11 cellular contexts compared by ENCODE assay signal in the genomic region with DNA sequence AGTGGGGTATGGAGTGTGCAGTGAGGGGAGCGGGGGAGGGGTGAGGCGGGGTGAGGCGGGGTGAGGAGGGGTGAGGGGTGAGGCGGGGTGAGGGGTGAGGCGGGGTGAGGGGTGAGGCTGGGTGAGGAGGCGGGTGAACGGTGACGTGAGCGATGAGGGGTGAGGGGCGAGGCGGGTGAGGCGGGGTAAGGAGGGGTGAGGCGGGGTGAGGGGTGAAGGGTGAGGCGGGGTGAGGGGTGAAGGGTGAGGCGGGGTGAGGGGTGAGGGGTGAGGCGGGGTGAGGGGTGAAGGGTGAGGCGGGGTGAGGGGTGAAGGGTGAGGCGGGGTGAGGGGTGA. TPM values are rescaled to one million over a fixed set of nuclear protein-coding genes. Genes with fewer than 3 reads are reported as not detected.
DNase-seq lines count a peak whose midpoint lies in the region; ATAC-seq and TF ChIP-seq lines count a peak whose summit lies in the region.
"Not testable (repeated sequence)": the region's sequence is repeated elsewhere in the genome, so short reads cannot be mapped to it uniquely, and the experiment has no call there.
"Had no signal": no experiment of that assay in that cellular context is flagged by ENCODE, and none has a peak within 500 bp of the region (broad histone marks: within the 10 kb centered on the region; RNA-seq: fewer than 3 reads in every experiment).

No MANE protein-coding gene starts in this region.

- not testable (repeated sequence) for H3K36me3 Mint-ChIP-seq in Caco-2 (ENCODE audit: insufficient read depth, unreplicated experiment); activated CD4-positive, alpha-beta T cell treated with anti-CD3 and anti-CD28 coated beads, Interleukin-2, amount 10 ng/mL, durations not matched to agents 24 days and 14 days (ENCODE audit: low read depth); activated naive CD4-positive, alpha-beta T cell treated with anti-CD3 and anti-CD28 coated beads for 36 hours (ENCODE audit: low read depth); dendritic cell treated with granulocyte-macrophage colony-stimulating factor and Interleukin-4, amounts not matched to agents 40 ng/mL and 50 ng/mL, for 4 days (ENCODE audit: low read depth); natural killer cell treated with Interleukin-12 subunit alpha and Interleukin-12 subunit beta and Interleukin-15 and Interleukin-18, amount 100 ng/mL, for 72 hours; stimulated activated memory B cell treated with anti-CD40 and anti-IgM and Interleukin-4, amounts not matched to agents 10 μg/mL and 1 μg/mL and 100 μg/mL, for 72 hours

- not testable (repeated sequence) for H3K36me3 ChIP-seq in Caco-2 (ENCODE audit: control insufficient read depth, insufficient read depth, low read length)

- H3K27ac Mint-ChIP-seq in Caco-2 (ENCODE audit: unreplicated experiment); activated CD4-positive, alpha-beta T cell treated with anti-CD3 and anti-CD28 coated beads, Interleukin-2, amount 10 ng/mL, durations not matched to agents 24 days and 14 days; activated naive CD4-positive, alpha-beta T cell treated with anti-CD3 and anti-CD28 coated beads for 36 hours: not testable (repeated sequence)
- H3K27ac Mint-ChIP-seq in dendritic cell treated with granulocyte-macrophage colony-stimulating factor and Interleukin-4, amounts not matched to agents 40 ng/mL and 50 ng/mL, for 4 days, result peak overlapping the region; percentile 67
- peak overlapping the region; percentile 87 to 89 for H3K27ac Mint-ChIP-seq in natural killer cell treated with Interleukin-12 subunit alpha and Interleukin-12 subunit beta and Interleukin-15 and Interleukin-18, amount 100 ng/mL, for 72 hours
- peak overlapping the region; percentile 78 for H3K27ac Mint-ChIP-seq in stimulated activated memory B cell treated with anti-CD40 and anti-IgM and Interleukin-4, amounts not matched to agents 10 μg/mL and 1 μg/mL and 100 μg/mL, for 72 hours

- not testable (repeated sequence) for H3K9me3 Mint-ChIP-seq in Caco-2 (ENCODE audit: unreplicated experiment); activated CD4-positive, alpha-beta T cell treated with anti-CD3 and anti-CD28 coated beads, Interleukin-2, amount 10 ng/mL, durations not matched to agents 24 days and 14 days; activated naive CD4-positive, alpha-beta T cell treated with anti-CD3 and anti-CD28 coated beads for 36 hours; dendritic cell treated with granulocyte-macrophage colony-stimulating factor and Interleukin-4, amounts not matched to agents 40 ng/mL and 50 ng/mL, for 4 days; natural killer cell treated with Interleukin-12 subunit alpha and Interleukin-12 subunit beta and Interleukin-15 and Interleukin-18, amount 100 ng/mL, for 72 hours; stimulated activated memory B cell treated with anti-CD40 and anti-IgM and Interleukin-4, amounts not matched to agents 10 μg/mL and 1 μg/mL and 100 μg/mL, for 72 hours

- H3K4me3 ChIP-seq in Caco-2 (ENCODE audit: low read depth, low read length), result not testable (repeated sequence)

- not testable (repeated sequence) for DNase-seq in Caco-2; activated CD4-positive, alpha-beta T cell treated with anti-CD3 and anti-CD28 coated beads, Interleukin-2, amount 10 ng/mL, durations not matched to agents 24 days and 14 days; activated naive CD4-positive, alpha-beta T cell treated with anti-CD3 and anti-CD28 coated beads for 36 hours; natural killer cell treated with Interleukin-12 subunit alpha and Interleukin-12 subunit beta and Interleukin-15 and Interleukin-18, amount 100 ng/mL, for 72 hours (ENCODE audit: low spot score)
- peak; percentile 18 for DNase-seq in Right ventricle myocardium superior

- intact Hi-C loops in Caco-2 (cut with micrococcal nuclease; ENCODE audit: unreplicated experiment), result loop anchor here (2.0 kb wide), 1 partner anchor 29 kb away; no protein-coding TSS in a partner anchor
- intact Hi-C loops in activated CD4-positive, alpha-beta T cell treated with anti-CD3 and anti-CD28 coated beads, Interleukin-2, amount 10 ng/mL, durations not matched to agents 24 days and 14 days (cut with micrococcal nuclease), result loop anchor here (2.0 kb wide), 2 partner anchors 23 to 31 kb away; a partner anchor contains a TSS
- intact Hi-C loops in activated naive CD4-positive, alpha-beta T cell treated with anti-CD3 and anti-CD28 coated beads for 36 hours (cut with micrococcal nuclease), result loop anchor here (1.0 kb wide), 4 partner anchors 20 to 54 kb away; a partner anchor contains a TSS
- intact Hi-C loops in dendritic cell treated with granulocyte-macrophage colony-stimulating factor and Interleukin-4, amounts not matched to agents 40 ng/mL and 50 ng/mL, for 4 days (cut with micrococcal nuclease), result loop anchor here (1.0 to 2.0 kb wide), 3 partner anchors 18 to 53 kb away; a partner anchor contains a TSS
- intact Hi-C loops in Right ventricle myocardium superior (cut with DNase I), result not testable (repeated sequence)

- CTCF ChIA-PET in Caco-2 (lab: Charles Lee), result interaction anchor here (0.6 to 1.9 kb wide), 10 partner anchors 17 to 66 kb away, joined by 3 to 43 read pairs (median 7); a partner anchor contains a TSS
- CTCF ChIA-PET in activated naive CD4-positive, alpha-beta T cell treated with anti-CD3 and anti-CD28 coated beads for 36 hours (lab: Charles Lee), result interaction anchor here (0.5 to 2.8 kb wide), 6 partner anchors 14 to 327 kb away, joined by 3 to 12 read pairs (median 4); a partner anchor contains a TSS

- H3K9me3 ChIP-seq in Caco-2, result not testable (repeated sequence)

- H3K4me1 Mint-ChIP-seq in Caco-2 (ENCODE audit: low read depth, unreplicated experiment), result peaks cover 14% of the 10 kb centered on the region
- peaks cover 21% of the 10 kb centered on the region for H3K4me1 Mint-ChIP-seq in activated CD4-positive, alpha-beta T cell treated with anti-CD3 and anti-CD28 coated beads, Interleukin-2, amount 10 ng/mL, durations not matched to agents 24 days and 14 days
- peaks cover 13% of the 10 kb centered on the region for H3K4me1 Mint-ChIP-seq in activated naive CD4-positive, alpha-beta T cell treated with anti-CD3 and anti-CD28 coated beads for 36 hours (ENCODE audit: low read depth)
- H3K4me1 Mint-ChIP-seq in dendritic cell treated with granulocyte-macrophage colony-stimulating factor and Interleukin-4, amounts not matched to agents 40 ng/mL and 50 ng/mL, for 4 days (ENCODE audit: low read depth), result peaks cover 17% of the 10 kb centered on the region
- H3K4me1 Mint-ChIP-seq in natural killer cell treated with Interleukin-12 subunit alpha and Interleukin-12 subunit beta and Interleukin-15 and Interleukin-18, amount 100 ng/mL, for 72 hours (ENCODE audit: low read depth in 2 of 2), result peaks cover 23 to 28% of the 10 kb centered on the region in 2 donors
- peaks cover 17% of the 10 kb centered on the region for H3K4me1 Mint-ChIP-seq in stimulated activated memory B cell treated with anti-CD40 and anti-IgM and Interleukin-4, amounts not matched to agents 10 μg/mL and 1 μg/mL and 100 μg/mL, for 72 hours

- not testable (repeated sequence) for H3K27me3 ChIP-seq in Caco-2 (replicated peaks; ENCODE audit: control insufficient read depth, insufficient read depth, low read length)

- POLR2A ChIA-PET in Caco-2 (lab: Charles Lee), result interaction anchor here (0.6 to 2.2 kb wide), 4 partner anchors 30 to 291 kb away, joined by 4 to 12 read pairs (median 8); a partner anchor contains a TSS

- not testable (repeated sequence) for H3K4me1 ChIP-seq in Caco-2

- BruUV-seq in Caco-2 (replicated peaks; lab: Mats Ljungman, UMichigan), result not testable (repeated sequence)

- not testable (repeated sequence) for ATAC-seq in Right ventricle myocardium superior (ENCODE audit: poor library complexity); natural killer cell treated with Interleukin-12 subunit alpha and Interleukin-12 subunit beta and Interleukin-15 and Interleukin-18, amount 100 ng/mL, for 72 hours
- peak; percentile 52 for ATAC-seq in stimulated activated memory B cell treated with anti-CD40 and anti-IgM and Interleukin-4, amounts not matched to agents 10 μg/mL and 1 μg/mL and 100 μg/mL, for 72 hours

- not testable (repeated sequence) for TF ChIP-seq CTCF in Caco-2 (IDR thresholded peaks at IDR 0.05; ENCODE audit: insufficient read depth in 1 of 2, low read depth in 1 of 2, low read length in 1 of 2, severe bottlenecking in 1 of 2, unreplicated experiment in 1 of 2)

- H3K27me3 Mint-ChIP-seq in Caco-2 (ENCODE audit: insufficient read depth, unreplicated experiment); activated naive CD4-positive, alpha-beta T cell treated with anti-CD3 and anti-CD28 coated beads for 36 hours (ENCODE audit: low read depth); natural killer cell treated with Interleukin-12 subunit alpha and Interleukin-12 subunit beta and Interleukin-15 and Interleukin-18, amount 100 ng/mL, for 72 hours; stimulated activated memory B cell treated with anti-CD40 and anti-IgM and Interleukin-4, amounts not matched to agents 10 μg/mL and 1 μg/mL and 100 μg/mL, for 72 hours: not testable (repeated sequence)
- H3K27me3 Mint-ChIP-seq in activated CD4-positive, alpha-beta T cell treated with anti-CD3 and anti-CD28 coated beads, Interleukin-2, amount 10 ng/mL, durations not matched to agents 24 days and 14 days, result peaks cover 14% of the 10 kb centered on the region
- H3K27me3 Mint-ChIP-seq in dendritic cell treated with granulocyte-macrophage colony-stimulating factor and Interleukin-4, amounts not matched to agents 40 ng/mL and 50 ng/mL, for 4 days, result peaks cover 16% of the 10 kb centered on the region

- H3K4me3 Mint-ChIP-seq in Caco-2 (ENCODE audit: unreplicated experiment), result peak overlapping the region; percentile 61
- H3K4me3 Mint-ChIP-seq in activated CD4-positive, alpha-beta T cell treated with anti-CD3 and anti-CD28 coated beads, Interleukin-2, amount 10 ng/mL, durations not matched to agents 24 days and 14 days, result peak overlapping the region; percentile 72
- peak overlapping the region; percentile 62 for H3K4me3 Mint-ChIP-seq in activated naive CD4-positive, alpha-beta T cell treated with anti-CD3 and anti-CD28 coated beads for 36 hours
- H3K4me3 Mint-ChIP-seq in dendritic cell treated with granulocyte-macrophage colony-stimulating factor and Interleukin-4, amounts not matched to agents 40 ng/mL and 50 ng/mL, for 4 days, result not testable (repeated sequence)
- peak overlapping the region; percentile 95 for H3K4me3 Mint-ChIP-seq in natural killer cell treated with Interleukin-12 subunit alpha and Interleukin-12 subunit beta and Interleukin-15 and Interleukin-18, amount 100 ng/mL, for 72 hours
- peak overlapping the region; percentile 76 for H3K4me3 Mint-ChIP-seq in stimulated activated memory B cell treated with anti-CD40 and anti-IgM and Interleukin-4, amounts not matched to agents 10 μg/mL and 1 μg/mL and 100 μg/mL, for 72 hours

RNA-seq across cellular contexts. Expression of a gene that starts 0.7 kb away (rescaled TPM):
- total RNA-seq in Caco-2 (2022) (not detected in 2 replicates), Right ventricle myocardium superior (not detected)
- total RNA-seq in activated CD4-positive, alpha-beta T cell treated with anti-CD3 and anti-CD28 coated beads, Interleukin-2, amount 10 ng/mL, durations not matched to agents 24 days and 14 days, result 0.69 TPM in 1 of 2 replicates, not detected in the other
- total RNA-seq in activated naive CD4-positive, alpha-beta T cell treated with anti-CD3 and anti-CD28 coated beads for 36 hours, result 1 to 10 TPM in 1 of 2 experiments, under 1 TPM in 1; 0.91 to 2.0 TPM
- not detected for total RNA-seq in natural killer cell treated with Interleukin-12 subunit alpha and Interleukin-12 subunit beta and Interleukin-15 and Interleukin-18, amount 100 ng/mL, for 72 hours
- total RNA-seq: CD4-positive, alpha-beta memory T cell; GM23338 had no signal

RNA-seq across cellular contexts. Expression of a gene that starts 16.2 kb away (rescaled TPM):
- total RNA-seq in Caco-2 (2022) (19.8 and 24.6 TPM in 2 replicates), Right ventricle myocardium superior (402 TPM)
- 63.1 and 71.5 TPM in 2 replicates for total RNA-seq in activated CD4-positive, alpha-beta T cell treated with anti-CD3 and anti-CD28 coated beads, Interleukin-2, amount 10 ng/mL, durations not matched to agents 24 days and 14 days
- total RNA-seq in activated naive CD4-positive, alpha-beta T cell treated with anti-CD3 and anti-CD28 coated beads for 36 hours, result 10 to 100 TPM; 37.3 to 43.7 TPM
- total RNA-seq in natural killer cell treated with Interleukin-12 subunit alpha and Interleukin-12 subunit beta and Interleukin-15 and Interleukin-18, amount 100 ng/mL, for 72 hours, result 100 to 1,000 TPM in 1 of 2 donors, 10 to 100 TPM in 1; 40.3 to 102 TPM

RNA-seq across cellular contexts. Expression of a gene that starts 16.3 kb away (rescaled TPM):
- total RNA-seq in Caco-2 (2022) (1.1 and 2.0 TPM in 2 replicates), Right ventricle myocardium superior (not detected)
- total RNA-seq in activated CD4-positive, alpha-beta T cell treated with anti-CD3 and anti-CD28 coated beads, Interleukin-2, amount 10 ng/mL, durations not matched to agents 24 days and 14 days, result 5.3 and 6.8 TPM in 2 replicates
- 1 to 10 TPM; 7.4 to 7.6 TPM for total RNA-seq in activated naive CD4-positive, alpha-beta T cell treated with anti-CD3 and anti-CD28 coated beads for 36 hours
- total RNA-seq in natural killer cell treated with Interleukin-12 subunit alpha and Interleukin-12 subunit beta and Interleukin-15 and Interleukin-18, amount 100 ng/mL, for 72 hours, result 10 to 100 TPM in 1 of 2 donors, 1 to 10 TPM in 1; 6.5 to 15.2 TPM
- total RNA-seq: A172, GM23338, H9 had no signal

RNA-seq across cellular contexts. Expression of a gene that starts 20.6 kb away (rescaled TPM):
- 43.3 and 45.4 TPM in 2 replicates for total RNA-seq in Caco-2 (2022)
- 83.2 and 84.7 TPM in 2 replicates for total RNA-seq in activated CD4-positive, alpha-beta T cell treated with anti-CD3 and anti-CD28 coated beads, Interleukin-2, amount 10 ng/mL, durations not matched to agents 24 days and 14 days
- total RNA-seq in activated naive CD4-positive, alpha-beta T cell treated with anti-CD3 and anti-CD28 coated beads for 36 hours, result 10 to 100 TPM; 71.0 to 81.4 TPM
- total RNA-seq in Right ventricle myocardium superior, result 36.0 TPM
- 100 to 1,000 TPM; 120 to 130 TPM for total RNA-seq in natural killer cell treated with Interleukin-12 subunit alpha and Interleukin-12 subunit beta and Interleukin-15 and Interleukin-18, amount 100 ng/mL, for 72 hours

RNA-seq across cellular contexts. Expression of a gene that starts 32.2 kb away (rescaled TPM):
- total RNA-seq in Caco-2 (2022), result 3.7 and 3.9 TPM in 2 replicates
- total RNA-seq in activated CD4-positive, alpha-beta T cell treated with anti-CD3 and anti-CD28 coated beads, Interleukin-2, amount 10 ng/mL, durations not matched to agents 24 days and 14 days, result 62.1 and 63.0 TPM in 2 replicates
- total RNA-seq in activated naive CD4-positive, alpha-beta T cell treated with anti-CD3 and anti-CD28 coated beads for 36 hours, result 10 to 100 TPM; 43.7 to 49.6 TPM
- 11.8 TPM for total RNA-seq in Right ventricle myocardium superior
- 100 to 1,000 TPM; 164 to 234 TPM for total RNA-seq in natural killer cell treated with Interleukin-12 subunit alpha and Interleukin-12 subunit beta and Interleukin-15 and Interleukin-18, amount 100 ng/mL, for 72 hours
